In the genomic region with DNA sequence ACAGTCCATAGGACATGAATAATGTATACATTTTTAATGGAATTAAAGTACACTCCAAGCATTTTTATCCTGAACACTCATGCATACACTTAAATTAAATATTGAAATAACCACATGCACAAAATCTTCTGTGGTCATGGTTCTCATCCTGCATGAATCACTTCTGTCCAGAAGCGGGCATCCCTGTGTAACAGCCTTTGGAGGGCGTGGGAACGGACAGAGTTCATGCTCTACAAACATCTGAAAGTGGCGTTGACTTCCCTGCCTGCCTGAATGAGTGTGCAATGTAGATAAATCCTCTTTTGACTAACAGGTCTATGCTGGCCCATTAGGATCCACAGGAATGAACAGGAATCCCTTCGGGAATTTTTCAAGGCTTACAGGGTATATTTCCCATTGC, we compare ENCODE assay signal across 25 cellular contexts.
"Had no signal": no experiment of that assay in that cellular context is flagged by ENCODE, and none has a peak within 500 bp of the region (broad histone marks: within the 10 kb centered on the region; RNA-seq: fewer than 3 reads in every experiment).

No MANE protein-coding gene starts in this region.

- H3K27me3 ChIP-seq: foreskin keratinocyte, vagina had no signal

- H3K4me3 ChIP-seq: breast epithelium, esophagus muscularis mucosa, heart right ventricle, vagina had no signal

- H3K36me3 ChIP-seq: breast epithelium, esophagus muscularis mucosa, heart right ventricle, neutrophil, vagina had no signal

- DNase-seq: activated CD4-positive, alpha-beta T cell treated with anti-CD3 and anti-CD28 coated beads for 48 hours; activated CD4-positive, alpha-beta T cell treated with anti-CD3 and anti-CD28 coated beads, Interleukin-2, amount 50 U/mL, for 48 hours; activated CD8-positive, alpha-beta memory T cell treated with anti-CD3 and anti-CD28 coated beads, Interleukin-2, amount 50 U/mL, for 4 hours; activated gamma-delta T cell treated with Interleukin-2 at 50 U/mL for 16 hours; activated naive CD4-positive, alpha-beta T cell treated with anti-CD3 and anti-CD28 coated beads, Interleukin-2, amount 50 U/mL, for 16 hours; activated T-cell treated with anti-CD3 and anti-CD28 coated beads, Interleukin-2, amount 50 U/mL, for 1 hour; amniotic stem cell; central memory CD4-positive, alpha-beta T cell; foreskin keratinocyte; heart right ventricle; left cardiac atrium; mammary epithelial cell; naive B cell; nephron progenitor cell; small intestine; stimulated activated CD4-positive, alpha-beta T cell treated with anti-CD3 and anti-CD28 coated beads, Interleukin-4, amount 100 ng/mL, for 24 hours; stimulated activated naive CD8-positive, alpha-beta T cell treated with anti-CD3 and anti-CD28 coated beads, Interleukin-15, amount 100 ng/mL, for 72 hours; T-helper 9 cell had no signal

- H3K27ac ChIP-seq: breast epithelium, esophagus muscularis mucosa, foreskin keratinocyte, heart right ventricle, neutrophil, vagina, VCaP had no signal

- ATAC-seq: foreskin keratinocyte; sciatic nerve; stimulated activated effector memory CD8-positive, alpha-beta T cell treated with anti-CD3 and anti-CD28 coated beads, Interleukin-12 subunit alpha, Interleukin-12 subunit beta, amount 100 ng/mL, for 72 hours; stimulated activated naive CD8-positive, alpha-beta T cell treated with anti-CD3 and anti-CD28 coated beads, Interleukin-15, amount 100 ng/mL, for 72 hours had no signal

- H3K4me1 ChIP-seq: breast epithelium, foreskin keratinocyte, heart right ventricle, vagina had no signal

- H3K9me3 ChIP-seq: breast epithelium, esophagus muscularis mucosa, heart right ventricle, neutrophil, vagina had no signal
